ENCODE assay signal across 10 cellular contexts in genomic region chr2:134136702-134137101, GRCh38.
DNase-seq lines count a peak whose midpoint lies in the region; ATAC-seq and TF ChIP-seq lines count a peak whose summit lies in the region.
"Had no signal": no experiment of that assay in that cellular context is flagged by ENCODE, and none has a peak within 500 bp of the region (broad histone marks: within the 10 kb centered on the region; RNA-seq: fewer than 3 reads in every experiment).

No MANE protein-coding gene starts in this region.

- no peak for ATAC-seq in HG03135 (IDR thresholded peaks at IDR 0.05; ENCODE audit: unreplicated experiment)

- BruUV-seq in Calu3 (replicated peaks; lab: Mats Ljungman, UMichigan): no TSS peak

- no peak for TF ChIP-seq POLR2A in esophagus muscularis mucosa (IDR thresholded peaks at IDR 0.05; ENCODE audit: low read depth)

- H3K27ac ChIP-seq in esophagus muscularis mucosa (replicated peaks in 1 of 4): peak overlapping the region; percentile 52 to 72 (median 62)
- H3K27ac ChIP-seq: SJSA1 had no signal

- no peak for TF ChIP-seq EP300 in esophagus muscularis mucosa (IDR thresholded peaks at IDR 0.05)

- POLR2A ChIA-PET in HEK293T (lab: Yijun Ruan, JAX): no interaction called here

- WGBS in esophagus muscularis mucosa: 16% methylated on average over 2 of the region's 2 CpGs

- TF ChIP-seq CTCF in Calu3 (IDR thresholded peaks at IDR 0.05; ENCODE audit: unreplicated experiment) (no peak), esophagus muscularis mucosa (IDR thresholded peaks at IDR 0.05) (no peak), progenitor cell of endocrine pancreas (IDR thresholded peaks at IDR 0.05; ENCODE audit: unreplicated experiment) (no peak)

- H3K9me3 Mint-ChIP-seq in Calu3 (ENCODE audit: low read depth, unreplicated experiment) (no peaks in the 10 kb centered on the region), progenitor cell of endocrine pancreas (ENCODE audit: low read depth) (no peaks in the 10 kb centered on the region)

- no peaks in the 10 kb centered on the region for H3K36me3 ChIP-seq in esophagus muscularis mucosa
- H3K36me3 ChIP-seq: SJSA1 had no signal

- H3K27me3 ChIP-seq in esophagus muscularis mucosa: no peaks in the 10 kb centered on the region
- H3K27me3 ChIP-seq: SJSA1 had no signal

- H3K27me3 Mint-ChIP-seq in Calu3 (ENCODE audit: unreplicated experiment) (no peaks in the 10 kb centered on the region), progenitor cell of endocrine pancreas (no peaks in the 10 kb centered on the region)

- peak overlapping the region; percentile 48 for H3K4me3 Mint-ChIP-seq in Calu3 (ENCODE audit: low read depth, unreplicated experiment)
- peak overlapping the region; percentile 17 for H3K4me3 Mint-ChIP-seq in progenitor cell of endocrine pancreas (ENCODE audit: low read depth)

- peaks cover 13% of the 10 kb centered on the region for H3K36me3 Mint-ChIP-seq in Calu3 (ENCODE audit: insufficient read depth, unreplicated experiment)
- peaks cover 11% of the 10 kb centered on the region for H3K36me3 Mint-ChIP-seq in progenitor cell of endocrine pancreas (ENCODE audit: insufficient read depth)

- H3K4me1 Mint-ChIP-seq in Calu3 (ENCODE audit: low read depth, unreplicated experiment) (peaks cover 77% of the 10 kb centered on the region), progenitor cell of endocrine pancreas (ENCODE audit: low read depth) (peaks cover 29% of the 10 kb centered on the region)

- peaks cover 25 to 81% (median 55%) of the 10 kb centered on the region in 4 donors for H3K4me1 ChIP-seq in esophagus muscularis mucosa
- H3K4me1 ChIP-seq: SJSA1 had no signal

- DNase-seq in Calu3 (no peak), OCI-M1 (lab: John Stamatoyannopoulos, UW) (peak; percentile 25), esophagus muscularis mucosa (ENCODE audit: extremely low spot score) (no peak), progenitor cell of endocrine pancreas (ENCODE audit: low spot score, unreplicated experiment) (no peak), GF-D8 (lab: John Stamatoyannopoulos, UW) (no peak), DMS 273 (lab: John Stamatoyannopoulos, UW; ENCODE audit: unreplicated experiment) (no peak), HEK293T (ENCODE audit: extremely low spot score) (no peak)
- DNase-seq: NCI-H2081 treated with DMSO at 0.1 percent for 48 hours had no signal

- H3K27ac Mint-ChIP-seq in Calu3 (ENCODE audit: unreplicated experiment) (peak overlapping the region; percentile 89), progenitor cell of endocrine pancreas (peak overlapping the region; percentile 61)

- CTCF ChIA-PET in Calu3 (lab: Charles Lee): interaction anchor here (1.2 to 2.3 kb wide), 2 partner anchors 10 to 18 kb away, joined by 6 read pairs; no protein-coding TSS in a partner anchor
- CTCF ChIA-PET in HEK293T (lab: Yijun Ruan, JAX): interaction anchor here (1.8 kb wide), 1 partner anchor 13 kb away, joined by 3 read pairs; no protein-coding TSS in a partner anchor

- H3K9me3 ChIP-seq in esophagus muscularis mucosa: no peaks in the 10 kb centered on the region
- H3K9me3 ChIP-seq: SJSA1 had no signal

- H3K4me3 ChIP-seq in esophagus muscularis mucosa: peak overlapping the region; percentile 9 to 24 (median 17)
- H3K4me3 ChIP-seq: SJSA1 had no signal

- intact Hi-C loops in Calu3 (cut with micrococcal nuclease; ENCODE audit: unreplicated experiment) (loop anchor here (1.0 to 2.0 kb wide), 3 partner anchors 14 to 96 kb away; no protein-coding TSS in a partner anchor), esophagus muscularis mucosa (cut with DNase I) (no loop called here)

TF ChIP-seq in HEK293T, 16 proteins besides CTCF, POLR2A, EP300 and RAD21:
- no peak for TF ChIP-seq NFRKB (IDR thresholded peaks at IDR 0.05)
